21 cellular contexts compared by ENCODE assay signal in genomic region chr13:113803409-113804016, GRCh38. TPM values are rescaled to one million over a fixed set of nuclear protein-coding genes. Genes with fewer than 3 reads are reported as not detected.
"Had no signal": no experiment of that assay in that cellular context is flagged by ENCODE, and none has a peak within 500 bp of the region (broad histone marks: within the 10 kb centered on the region; RNA-seq: fewer than 3 reads in every experiment).

No MANE protein-coding gene starts in this region.

- H3K4me1 Mint-ChIP-seq: activated naive CD4-positive, alpha-beta T cell treated with anti-CD3 and anti-CD28 coated beads, Interleukin-2, amount 10 ng/mL, durations not matched to agents 7 days and 5 days; activated naive CD8-positive, alpha-beta T cell treated with anti-CD3 and anti-CD28 coated beads, Interleukin-2, amount 50 U/mL, for 24 hours; immature natural killer cell; memory B cell had no signal

- H3K27ac ChIP-seq: foreskin keratinocyte, neural progenitor cell, prostate gland, stomach, vagina had no signal

- H3K9me3 Mint-ChIP-seq: activated naive CD8-positive, alpha-beta T cell treated with anti-CD3 and anti-CD28 coated beads, Interleukin-2, amount 50 U/mL, for 24 hours; immature natural killer cell had no signal

- H3K27ac Mint-ChIP-seq: activated CD4-positive, alpha-beta memory T cell treated with anti-CD3 and anti-CD28 coated beads for 36 hours; activated naive CD4-positive, alpha-beta T cell treated with anti-CD3 and anti-CD28 coated beads, Interleukin-2, amount 10 ng/mL, durations not matched to agents 7 days and 5 days; activated naive CD8-positive, alpha-beta T cell treated with anti-CD3 and anti-CD28 coated beads, Interleukin-2, amount 50 U/mL, for 24 hours; immature natural killer cell; memory B cell; neural progenitor cell had no signal

- H3K36me3 Mint-ChIP-seq: immature natural killer cell, memory B cell had no signal

- H3K9me3 ChIP-seq: prostate gland, vagina had no signal

- H3K27me3 Mint-ChIP-seq: activated CD4-positive, alpha-beta memory T cell treated with anti-CD3 and anti-CD28 coated beads for 36 hours; activated naive CD4-positive, alpha-beta T cell treated with anti-CD3 and anti-CD28 coated beads, Interleukin-2, amount 10 ng/mL, durations not matched to agents 7 days and 5 days; activated naive CD8-positive, alpha-beta T cell treated with anti-CD3 and anti-CD28 coated beads, Interleukin-2, amount 50 U/mL, for 24 hours; memory B cell had no signal

- H3K4me1 ChIP-seq: foreskin keratinocyte, prostate gland had no signal

- H3K4me2 ChIP-seq: neural progenitor cell had no signal

- H3K9ac ChIP-seq: neural progenitor cell had no signal

- H3K36me3 ChIP-seq: neural progenitor cell, prostate gland, stomach, vagina had no signal

- H2AFZ ChIP-seq: neural progenitor cell had no signal

- ATAC-seq: activated naive CD8-positive, alpha-beta T cell treated with anti-CD3 and anti-CD28 coated beads, Interleukin-2, amount 50 U/mL, for 24 hours; foreskin keratinocyte had no signal

- H3K4me3 Mint-ChIP-seq: activated CD4-positive, alpha-beta memory T cell treated with anti-CD3 and anti-CD28 coated beads for 36 hours; activated naive CD4-positive, alpha-beta T cell treated with anti-CD3 and anti-CD28 coated beads, Interleukin-2, amount 10 ng/mL, durations not matched to agents 7 days and 5 days; activated naive CD8-positive, alpha-beta T cell treated with anti-CD3 and anti-CD28 coated beads, Interleukin-2, amount 50 U/mL, for 24 hours; brain; immature natural killer cell; memory B cell; neural progenitor cell had no signal

- DNase-seq: activated CD4-positive, alpha-beta memory T cell treated with anti-CD3 and anti-CD28 coated beads for 36 hours; activated effector memory CD4-positive, alpha-beta T cell treated with Interleukin-2 at 50 U/mL for 16 hours; activated naive CD4-positive, alpha-beta T cell treated with anti-CD3 and anti-CD28 coated beads, Interleukin-2, amount 10 ng/mL, durations not matched to agents 7 days and 5 days; activated naive CD8-positive, alpha-beta T cell treated with anti-CD3 and anti-CD28 coated beads, Interleukin-2, amount 50 U/mL, for 24 hours; activated T-cell treated with anti-CD3 and anti-CD28 coated beads, Interleukin-2, amount 50 U/mL, for 48 hours; dermis blood vessel endothelial cell; effector CD8-positive, alpha-beta T cell; erythroblast; foreskin keratinocyte; immature natural killer cell; stimulated activated CD4-positive, alpha-beta T cell treated with anti-CD3 and anti-CD28 coated beads, Interleukin-12 subunit alpha, Interleukin-12 subunit beta, amount 100 ng/mL, for 4 hours; stimulated activated CD4-positive, alpha-beta T cell treated with anti-CD3 and anti-CD28 coated beads, Interleukin-4, amount 100 ng/mL, for 4 hours; stomach; SW 1271; T-helper 2 cell; trophoblast cell had no signal

- H3K27me3 ChIP-seq: neural progenitor cell, vagina had no signal

- H3K4me3 ChIP-seq: neural progenitor cell, prostate gland, stomach, vagina had no signal

RNA-seq across cellular contexts. Expression of gene TMEM255B, which starts 44.5 kb away (rescaled TPM):
- polyA plus RNA-seq: immature natural killer cell had no signal
